8 cellular contexts compared by ENCODE assay signal in the genomic region with DNA sequence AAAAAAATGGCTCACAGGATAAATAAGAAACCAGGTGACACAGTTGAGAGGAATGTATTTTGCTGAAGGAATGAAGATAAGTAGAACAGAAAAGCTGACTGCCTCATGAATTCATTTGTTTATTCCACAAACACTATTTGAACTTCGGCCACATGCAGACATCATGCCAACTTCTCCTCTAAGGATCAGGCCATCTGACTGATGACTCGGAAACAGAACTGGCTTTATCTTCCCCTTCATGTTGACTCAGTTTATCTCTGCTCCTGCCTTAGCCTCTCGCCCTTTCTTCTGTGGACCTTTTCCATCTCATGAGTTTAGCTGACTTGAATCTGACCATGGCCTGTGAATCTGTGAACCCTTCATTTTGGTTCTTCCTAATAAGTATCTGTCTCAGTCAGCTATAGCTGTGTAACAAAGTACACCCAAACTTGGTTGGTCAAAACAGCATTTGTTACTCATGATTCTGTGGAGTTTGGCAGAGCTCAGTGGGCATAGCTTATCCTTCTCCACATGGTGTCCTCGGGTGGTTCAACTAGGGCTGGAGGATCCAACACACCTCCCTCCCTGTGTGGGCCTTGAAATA. TPM values are rescaled to one million over a fixed set of nuclear protein-coding genes. Genes with fewer than 3 reads are reported as not detected.
A peak's percentile ranks its signal among the peaks of the same experiment; 100 is the strongest.
DNase-seq lines count a peak whose midpoint lies in the region; ATAC-seq and TF ChIP-seq lines count a peak whose summit lies in the region.

No MANE protein-coding gene starts in this region.

- H3K36me3 ChIP-seq in DND-41 (ENCODE audit: insufficient read depth, low read length): no peaks in the 10 kb centered on the region
- H3K36me3 ChIP-seq in Panc1 (ENCODE audit: control insufficient read depth, insufficient read depth, low read length): no peaks in the 10 kb centered on the region
- H3K36me3 ChIP-seq in rectal smooth muscle tissue (ENCODE audit: control insufficient read depth, insufficient read depth, low read length): no peaks in the 10 kb centered on the region

- no peaks in the 10 kb centered on the region for H3K27me3 ChIP-seq in DND-41 (ENCODE audit: insufficient read depth, low read length, poor library complexity)
- no peaks in the 10 kb centered on the region for H3K27me3 ChIP-seq in Panc1 (ENCODE audit: control insufficient read depth, insufficient read depth, low read length)
- H3K27me3 ChIP-seq in rectal smooth muscle tissue (ENCODE audit: control insufficient read depth, insufficient read depth, low read length): no peaks in the 10 kb centered on the region

- in situ Hi-C loops in Panc1 (cut with HindIII; ENCODE audit: low pct_unique_long_range_greater_than_20kb, low sequenced_read_pairs): no loop called here

- H4K20me1 ChIP-seq in DND-41 (ENCODE audit: insufficient read depth, low read length): no peaks in the 10 kb centered on the region

- CTCF ChIA-PET in Panc1 (lab: Charles Lee): interaction anchor here (0.5 kb wide), 1 partner anchor 289 kb away, joined by 17 read pairs; no protein-coding TSS in a partner anchor

- POLR2A ChIA-PET in Panc1 (lab: Charles Lee): interaction anchor here (0.6 kb wide), 2 partner anchors 77 to 678 kb away, joined by 3 read pairs; no protein-coding TSS in a partner anchor

- peak overlapping the region in 1 of 2 donors; percentile 63 for H3K4me3 Mint-ChIP-seq in effector memory CD8-positive, alpha-beta T cell

- DNase-seq in DND-41 (no peak), Panc1 (ENCODE audit: low read depth, low spot score) (no peak), NCI-H2107 (lab: John Stamatoyannopoulos, UW) (no peak), NCI-H146 treated with DMSO at 0.1 percent for 48 hours (lab: John Stamatoyannopoulos, UW; ENCODE audit: unreplicated experiment) (no peak)
- no peak for DNase-seq in effector memory CD8-positive, alpha-beta T cell
- no peak for DNase-seq in stimulated activated naive CD4-positive, alpha-beta T cell treated with Interleukin-2 at 50 U/mL for 16 hours (lab: John Stamatoyannopoulos, UW)

- H3K9me3 Mint-ChIP-seq in effector memory CD8-positive, alpha-beta T cell: no peaks in the 10 kb centered on the region

- H3K4me1 ChIP-seq in DND-41 (ENCODE audit: insufficient read depth, low read length): peaks cover 48% of the 10 kb centered on the region
- H3K4me1 ChIP-seq in Panc1 (ENCODE audit: control insufficient read depth, insufficient read depth, low read length): no peaks in the 10 kb centered on the region
- peaks cover 9% of the 10 kb centered on the region for H3K4me1 ChIP-seq in rectal smooth muscle tissue (ENCODE audit: control insufficient read depth, insufficient read depth, low read length)

- ATAC-seq in DND-41 (ENCODE audit: insufficient read depth, low read depth) (no peak), Panc1 (peak; percentile 74), HG03469 (IDR thresholded peaks at IDR 0.05; ENCODE audit: unreplicated experiment) (no peak)
- no peak for ATAC-seq in effector memory CD8-positive, alpha-beta T cell (replicated peaks)

- H3K4me1 Mint-ChIP-seq in effector memory CD8-positive, alpha-beta T cell (ENCODE audit: low read depth in 2 of 2): peaks cover 20 to 26% of the 10 kb centered on the region in 2 donors

- no peak for TF ChIP-seq CTCF in DND-41 (IDR thresholded peaks at IDR 0.05; ENCODE audit: borderline replicate concordance, extremely low read depth, low read length, poor library complexity, severe bottlenecking)
- TF ChIP-seq CTCF in Panc1 (IDR thresholded peaks at IDR 0.05): no peak

- no peaks in the 10 kb centered on the region for H3K27me3 Mint-ChIP-seq in effector memory CD8-positive, alpha-beta T cell

- intact Hi-C loops in Panc1 (cut with micrococcal nuclease; ENCODE audit: unreplicated experiment): no loop called here

- H3K4me3 ChIP-seq in DND-41 (ENCODE audit: low read depth in 1 of 2, low read length in 2 of 2): peak overlapping the region in 1 of 2 experiments; percentile 43; a peak in 2 of 4 replicates
- H3K4me3 ChIP-seq in Panc1 (ENCODE audit: low read depth in 2 of 2, low read length in 2 of 2): no peak overlapping the region
- no peak overlapping the region for H3K4me3 ChIP-seq in rectal smooth muscle tissue (ENCODE audit: low read length)

- peak overlapping the region; percentile 47 for H3K9ac ChIP-seq in DND-41 (ENCODE audit: low read depth, low read length)
- H3K9ac ChIP-seq in rectal smooth muscle tissue (ENCODE audit: low read length): no peak overlapping the region

- H2AFZ ChIP-seq in DND-41 (ENCODE audit: low read depth, low read length): peak overlapping the region; percentile 62

- H3K79me2 ChIP-seq in DND-41 (ENCODE audit: insufficient read depth, low read length): no peaks in the 10 kb centered on the region

- peak overlapping the region; percentile 90 to 91 for H3K27ac Mint-ChIP-seq in effector memory CD8-positive, alpha-beta T cell

- no TSS peak for BruUV-seq in Panc1 (replicated peaks; lab: Mats Ljungman, UMichigan)

- peak overlapping the region; percentile 60 for H3K4me2 ChIP-seq in DND-41 (ENCODE audit: insufficient read depth, low read length)

- H3K9me3 ChIP-seq in DND-41 (ENCODE audit: insufficient read depth, low read length, severe bottlenecking) (no peaks in the 10 kb centered on the region), Panc1 (ENCODE audit: control insufficient read depth, insufficient read depth, low read depth, low read length) (no peaks in the 10 kb centered on the region)

- H3K27ac ChIP-seq in DND-41 (ENCODE audit: low read length): peak overlapping the region; percentile 95
- no peak overlapping the region for H3K27ac ChIP-seq in Panc1 (ENCODE audit: low read length)
- peak overlapping the region; percentile 29 for H3K27ac ChIP-seq in rectal smooth muscle tissue (ENCODE audit: low read depth, low read length)

- H3K36me3 Mint-ChIP-seq in effector memory CD8-positive, alpha-beta T cell (ENCODE audit: insufficient read depth): peaks cover 4% of the 10 kb centered on the region

RNA-seq across cellular contexts. Expression of a gene that starts 44.0 kb away (rescaled TPM):
- total RNA-seq in Panc1 (2021; ENCODE audit: unreplicated experiment): 2.3 TPM
- 3.8 TPM for polyA plus RNA-seq in Panc1 (2012; ENCODE audit: insufficient read length)
